In genomic region chr3:33385423-33385822, GRCh38 we compare ENCODE assay signal across 12 cellular contexts. TPM values are rescaled to one million over a fixed set of nuclear protein-coding genes. Genes with fewer than 3 reads are reported as not detected.
DNase-seq lines count a peak whose midpoint lies in the region; ATAC-seq and TF ChIP-seq lines count a peak whose summit lies in the region.
"Had no signal": no experiment of that assay in that cellular context is flagged by ENCODE, and none has a peak within 500 bp of the region (broad histone marks: within the 10 kb centered on the region; RNA-seq: fewer than 3 reads in every experiment).

No MANE protein-coding gene starts in this region.

- intact Hi-C loops in heart left ventricle (cut with DNase I): no loop called here

- no peaks in the 10 kb centered on the region for H3K9me3 Mint-ChIP-seq in activated naive CD8-positive, alpha-beta T cell treated with anti-CD3 and anti-CD28 coated beads for 36 hours
- H3K9me3 Mint-ChIP-seq: IgD-negative memory B cell had no signal

- H3K4me3 Mint-ChIP-seq in activated naive CD8-positive, alpha-beta T cell treated with anti-CD3 and anti-CD28 coated beads for 36 hours: no peak overlapping the region
- H3K4me3 Mint-ChIP-seq: IgD-negative memory B cell had no signal

- peaks cover 22% of the 10 kb centered on the region for H3K36me3 Mint-ChIP-seq in activated naive CD8-positive, alpha-beta T cell treated with anti-CD3 and anti-CD28 coated beads for 36 hours

- H3K27ac ChIP-seq in heart left ventricle: no peak overlapping the region
- H3K27ac ChIP-seq: upper lobe of left lung had no signal

- no peak overlapping the region for H3K4me3 ChIP-seq in heart left ventricle
- H3K4me3 ChIP-seq: upper lobe of left lung had no signal

- TF ChIP-seq POLR2A in heart left ventricle (IDR thresholded peaks at IDR 0.05): no peak

- H3K27ac Mint-ChIP-seq in activated naive CD8-positive, alpha-beta T cell treated with anti-CD3 and anti-CD28 coated beads for 36 hours: peak overlapping the region; percentile 70
- H3K27ac Mint-ChIP-seq: IgD-negative memory B cell had no signal

- 71 to 81% (median 79%) methylated on average over 5 of the region's 5 CpGs for WGBS in heart left ventricle, 4 donors

- peaks cover 0 to 84% (median 51%) of the 10 kb centered on the region in 9 donors for H3K36me3 ChIP-seq in heart left ventricle

- peak; percentile 50 for ATAC-seq in HG03432 (IDR thresholded peaks at IDR 0.05; ENCODE audit: unreplicated experiment)
- ATAC-seq in heart left ventricle: no peak

- no peaks in the 10 kb centered on the region for H3K9me3 ChIP-seq in heart left ventricle
- H3K9me3 ChIP-seq: upper lobe of left lung had no signal

- H3K27me3 Mint-ChIP-seq in activated naive CD8-positive, alpha-beta T cell treated with anti-CD3 and anti-CD28 coated beads for 36 hours: no peaks in the 10 kb centered on the region
- H3K27me3 Mint-ChIP-seq: IgD-negative memory B cell had no signal

- DNase-seq in UCSD-AML1 (lab: John Stamatoyannopoulos, UW; ENCODE audit: unreplicated experiment) (peak; percentile 15), heart left ventricle (no peak), HUDEP-2 (lab: John Stamatoyannopoulos, UW; ENCODE audit: unreplicated experiment in 76 of 76) (no peak), NCI-H2029 (lab: John Stamatoyannopoulos, UW) (no peak), DMS 273 (lab: John Stamatoyannopoulos, UW; ENCODE audit: unreplicated experiment) (no peak)
- DNase-seq in activated naive CD8-positive, alpha-beta T cell treated with anti-CD3 and anti-CD28 coated beads for 36 hours: peak; percentile 60
- DNase-seq in stimulated activated CD4-positive, alpha-beta T cell treated with anti-CD3 and anti-CD28 coated beads, Interleukin-4, amount 100 ng/mL, for 1 hour: peak; percentile 30
- DNase-seq: amygdala, NCI-H510A, upper lobe of left lung had no signal

- TF ChIP-seq CTCF in heart left ventricle (IDR thresholded peaks at IDR 0.05): no peak

- H3K27me3 ChIP-seq in heart left ventricle: no peaks in the 10 kb centered on the region
- H3K27me3 ChIP-seq: upper lobe of left lung had no signal

- H3K4me1 ChIP-seq in heart left ventricle: peaks cover 0 to under 1% (median 0%) of the 10 kb centered on the region in 12 donors
- H3K4me1 ChIP-seq: upper lobe of left lung had no signal

- peaks cover 17% of the 10 kb centered on the region for H3K4me1 Mint-ChIP-seq in activated naive CD8-positive, alpha-beta T cell treated with anti-CD3 and anti-CD28 coated beads for 36 hours

RNA-seq across cellular contexts. Expression of gene UBP1, which starts 54.8 kb away (rescaled TPM):
- 10 to 100 TPM; 59.1 to 71.8 TPM for total RNA-seq in activated naive CD8-positive, alpha-beta T cell treated with anti-CD3 and anti-CD28 coated beads for 36 hours
- 10 to 100 TPM; 33.0 to 53.5 (median 46.6) TPM for total RNA-seq in heart left ventricle
- polyA plus RNA-seq in heart left ventricle: 10 to 100 TPM; 11.8 to 41.3 TPM

Comparison
In these comparisons a context has a peak if more than half of its experiments do, and no peak if none do; other contexts are left out.
1. DNase-seq: peak in UCSD-AML1 (single experiment), activated naive CD8-positive, alpha-beta T cell treated with anti-CD3 and anti-CD28 coated beads for 36 hours (single experiment) and stimulated activated CD4-positive, alpha-beta T cell treated with anti-CD3 and anti-CD28 coated beads, Interleukin-4, amount 100 ng/mL, for 1 hour (single experiment); none in heart left ventricle (0 of 5), HUDEP-2 (0 of 76), NCI-H2029 (single experiment) and DMS 273 (single experiment).